ENCODE assay signal across 21 cellular contexts in genomic region chr11:110031171-110031570, GRCh38.
"Had no signal": no experiment of that assay in that cellular context is flagged by ENCODE, and none has a peak within 500 bp of the region (broad histone marks: within the 10 kb centered on the region; RNA-seq: fewer than 3 reads in every experiment).

No MANE protein-coding gene starts in this region.

- DNase-seq: activated CD4-positive, alpha-beta memory T cell treated with anti-CD3 and anti-CD28 coated beads, Interleukin-2, amount 10 ng/mL, durations not matched to agents 7 days and 5 days; activated CD4-positive, alpha-beta T cell treated with anti-CD3 and anti-CD28 coated beads, Interleukin-2, amount 10 ng/mL, durations not matched to agents 7 days and 5 days; activated CD8-positive, alpha-beta memory T cell treated with anti-CD3 and anti-CD28 coated beads, Interleukin-2, amount 50 U/mL, for 48 hours; activated gamma-delta T cell; activated naive CD4-positive, alpha-beta T cell treated with anti-CD3 and anti-CD28 coated beads, Interleukin-2, amount 10 ng/mL, durations not matched to agents 7 days and 5 days; activated naive CD8-positive, alpha-beta T cell treated with anti-CD3 and anti-CD28 coated beads, Interleukin-2, amount 10 ng/mL, durations not matched to agents 7 days and 5 days; activated T-cell treated with anti-CD3 and anti-CD28 coated beads, Interleukin-2, amount 50 U/mL, for 24 hours; brain microvascular endothelial cell; caudate nucleus; heart left ventricle; hypothalamus; immature natural killer cell; kidney; naive B cell; nephron progenitor cell; nucleus accumbens; psoas muscle; stimulated activated CD4-positive, alpha-beta T cell treated with anti-CD3 and anti-CD28 coated beads, Interleukin-1b, Interleukin-23, amount 100 ng/mL, for 48 hours; stimulated activated naive CD4-positive, alpha-beta T cell; T-helper 9 cell; WERI-Rb-1 had no signal
